In the genomic region with DNA sequence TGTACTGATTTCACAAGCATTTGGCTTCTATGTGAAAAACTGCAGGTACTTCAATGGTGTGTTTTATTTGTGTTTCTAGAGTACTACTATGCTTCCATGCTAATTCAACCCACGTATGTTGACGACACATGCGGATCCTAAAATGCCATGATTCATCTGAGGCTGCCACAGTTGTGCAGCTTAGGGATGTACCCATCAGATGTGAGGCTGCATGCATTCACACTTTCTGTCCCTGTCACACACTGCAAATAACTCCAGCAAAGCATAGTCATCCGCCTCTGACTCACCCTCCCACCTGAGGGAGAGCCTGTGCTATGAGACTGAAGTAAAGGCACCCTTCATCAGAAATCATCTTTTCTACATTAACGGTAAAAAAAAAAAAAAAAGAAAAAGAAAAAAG, we compare ENCODE assay signal across 8 cellular contexts. TPM values are rescaled to one million over a fixed set of nuclear protein-coding genes. Genes with fewer than 3 reads are reported as not detected.
A peak's percentile ranks its signal among the peaks of the same experiment; 100 is the strongest.
DNase-seq lines count a peak whose midpoint lies in the region; ATAC-seq lines count a peak whose summit lies in the region.

No MANE protein-coding gene starts in this region.

- peak; percentile 75 for ATAC-seq in HG02798 (IDR thresholded peaks at IDR 0.05; ENCODE audit: poor library complexity, unreplicated experiment)
- ATAC-seq in GM18907 (IDR thresholded peaks at IDR 0.05; ENCODE audit: unreplicated experiment): no peak
- ATAC-seq in left colon: no peak

- intact Hi-C loops in left colon (cut with DNase I, micrococcal nuclease): no loop called here

- peak overlapping the region; percentile 12 for H3K27ac ChIP-seq in epithelial cell of prostate

- DNase-seq in activated CD4-positive, alpha-beta T cell treated with anti-CD3 and anti-CD28 coated beads for 48 hours: peak; percentile 87
- DNase-seq in epithelial cell of prostate (ENCODE audit: low read depth, low spot score): peak; percentile 55
- peak; percentile 27 to 63 (median 49) for DNase-seq in stimulated activated CD4-positive, alpha-beta T cell treated with anti-CD3 and anti-CD28 coated beads, TNF-alpha, amount 100 ng/mL, for 4 hours (ENCODE audit: low read depth in 3 of 3)
- no peak for DNase-seq in NCI-H1694 (lab: John Stamatoyannopoulos, UW)
- no peak for DNase-seq in effector CD8-positive, alpha-beta T cell (lab: John Stamatoyannopoulos, UW)
- DNase-seq in left colon: no peak

RNA-seq across cellular contexts. Expression of a gene that starts 22.1 kb away (rescaled TPM):
- total RNA-seq in left colon: 10 to 100 TPM; 16.0 to 20.5 TPM

Comparison
In these comparisons a context has a peak if more than half of its experiments do, and no peak if none do; other contexts are left out.
1. DNase-seq: peak in activated CD4-positive, alpha-beta T cell treated with anti-CD3 and anti-CD28 coated beads for 48 hours (single experiment), epithelial cell of prostate (single experiment) and stimulated activated CD4-positive, alpha-beta T cell treated with anti-CD3 and anti-CD28 coated beads, TNF-alpha, amount 100 ng/mL, for 4 hours (3 of 3); none in NCI-H1694 (single experiment), effector CD8-positive, alpha-beta T cell (single experiment) and left colon (0 of 2).